Comparison of ENCODE assay signal across 10 cellular contexts in the genomic region with DNA sequence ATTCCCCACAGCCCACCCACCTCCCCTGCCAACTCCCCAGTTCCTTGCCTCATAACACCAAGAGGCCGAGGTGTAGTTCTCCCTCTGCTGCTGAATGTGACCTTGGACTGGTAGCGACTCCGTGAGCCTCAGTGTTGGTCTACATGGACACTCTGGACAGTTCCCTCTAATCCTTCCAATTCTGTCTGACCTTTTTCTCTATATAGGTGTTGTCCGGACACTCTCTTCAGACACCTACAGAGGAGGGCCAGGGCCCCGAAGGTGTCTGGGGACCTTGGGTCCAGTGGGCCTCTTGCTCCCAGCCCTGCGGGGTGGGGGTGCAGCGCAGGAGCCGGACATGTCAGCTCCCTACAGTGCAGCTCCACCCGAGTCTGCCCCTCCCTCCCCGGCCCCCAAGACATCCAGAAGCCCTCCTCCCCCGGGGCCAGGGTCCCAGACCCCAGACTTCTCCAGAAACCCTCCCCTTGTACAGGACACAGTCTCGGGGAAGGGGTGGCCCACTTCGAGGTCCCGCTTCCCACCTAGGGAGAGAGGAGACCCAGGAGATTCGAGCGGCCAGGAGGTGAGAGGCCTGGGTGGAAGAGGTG. TPM values are rescaled to one million over a fixed set of nuclear protein-coding genes. Genes with fewer than 3 reads are reported as not detected.
DNase-seq lines count a peak whose midpoint lies in the region; ATAC-seq and TF ChIP-seq lines count a peak whose summit lies in the region.
"Had no signal": no experiment of that assay in that cellular context is flagged by ENCODE, and none has a peak within 500 bp of the region (broad histone marks: within the 10 kb centered on the region; RNA-seq: fewer than 3 reads in every experiment).

No MANE protein-coding gene starts in this region.

- H4K8ac ChIP-seq in mesenchymal stem cell (ENCODE audit: low read length), result peak overlapping the region; percentile 46

- H3K4me1 Mint-ChIP-seq in IgD-negative memory B cell, result peaks cover 12 to 22% (median 13%) of the 10 kb centered on the region in 3 donors

- H3K14ac ChIP-seq in mesenchymal stem cell (ENCODE audit: low read length in 2 of 2), result peak overlapping the region in 1 of 2 experiments; percentile 76

- H3K27ac Mint-ChIP-seq in IgD-negative memory B cell, result peak overlapping the region in 2 of 3 donors; percentile 43 to 65

- H3K36me3 ChIP-seq in breast epithelium (no peaks in the 10 kb centered on the region), mesenchymal stem cell (ENCODE audit: control insufficient read depth in 1 of 2, insufficient read depth in 2 of 2, low read depth in 1 of 2, low read length in 2 of 2) (peaks cover 28 to 39% of the 10 kb centered on the region in 2 experiments), testis (ENCODE audit: low read depth, missing control alignments) (no peaks in the 10 kb centered on the region)

- peaks cover 13% of the 10 kb centered on the region for H3K79me1 ChIP-seq in mesenchymal stem cell (replicated peaks; ENCODE audit: low read length, poor library complexity, severe bottlenecking)

- intact Hi-C loops in breast epithelium (cut with DNase I; ENCODE audit: low total_unique reads) (no loop called here), testis (cut with DNase I; ENCODE audit: low total_unique reads) (loop anchor here (10.0 kb wide), 1 partner anchor 88 kb away; no protein-coding TSS in a partner anchor)

- TF ChIP-seq POLR2A in breast epithelium (IDR thresholded peaks at IDR 0.05) (no peak), testis (IDR thresholded peaks at IDR 0.05) (no peak), GM18505 (IDR thresholded peaks at IDR 0.05; ENCODE audit: borderline replicate concordance, extremely low read depth, insufficient read depth, insufficient read length) (no peak)

- H3K9ac ChIP-seq in mesenchymal stem cell (ENCODE audit: low read length), result peak overlapping the region; percentile 74

- H3K9me3 Mint-ChIP-seq in IgD-negative memory B cell, result peaks cover 0 to 3% (median 0%) of the 10 kb centered on the region in 3 donors
- H3K9me3 Mint-ChIP-seq: naive B cell had no signal

- ATAC-seq in GM18505 (IDR thresholded peaks at IDR 0.05; ENCODE audit: unreplicated experiment) (no peak), HG03520 (IDR thresholded peaks at IDR 0.05; ENCODE audit: unreplicated experiment) (no peak), HG03432 (IDR thresholded peaks at IDR 0.05; ENCODE audit: unreplicated experiment) (no peak)

- H3K27ac ChIP-seq in breast epithelium, result peak overlapping the region; percentile 84 to 97
- no peak overlapping the region for H3K27ac ChIP-seq in mesenchymal stem cell (ENCODE audit: low read length, poor library complexity, severe bottlenecking)
- peak overlapping the region; percentile 68 to 74 for H3K27ac ChIP-seq in testis

- no peak for DNase-seq in breast epithelium (ENCODE audit: low spot score in 2 of 2)
- DNase-seq in mesenchymal stem cell, result no peak
- no peak for DNase-seq in testis
- no peak for DNase-seq in ecto neural progenitor cell (ENCODE audit: low spot score)
- DNase-seq: naive B cell, NCI-H187 treated with DMSO at 0.1 percent for 48 hours had no signal

- peaks cover 18% of the 10 kb centered on the region for H3K27me3 Mint-ChIP-seq in IgD-negative memory B cell

- H3K18ac ChIP-seq in mesenchymal stem cell (ENCODE audit: low read depth in 1 of 2, low read length in 2 of 2), result peak overlapping the region; percentile 80 to 82

- peak overlapping the region; percentile 85 for H4K91ac ChIP-seq in mesenchymal stem cell (ENCODE audit: low read length)

- H3K23ac ChIP-seq in mesenchymal stem cell (ENCODE audit: low read length in 2 of 2), result no peak overlapping the region

- H2BK12ac ChIP-seq in mesenchymal stem cell (ENCODE audit: low read length in 2 of 2), result peak overlapping the region in 1 of 2 experiments; percentile 87

- 91% methylated on average over 16 of the region's 16 CpGs for WGBS in mesenchymal stem cell
- 54 to 57% methylated on average over 15 of the region's 16 CpGs for WGBS in testis, 2 donors

- H3K9me3 ChIP-seq in breast epithelium (no peaks in the 10 kb centered on the region), mesenchymal stem cell (ENCODE audit: control insufficient read depth, low read length) (no peaks in the 10 kb centered on the region), testis (no peaks in the 10 kb centered on the region)

- H3K36me3 Mint-ChIP-seq in IgD-negative memory B cell, result peaks cover 2% of the 10 kb centered on the region
- H3K36me3 Mint-ChIP-seq: naive B cell had no signal

- no peak overlapping the region for H2BK5ac ChIP-seq in mesenchymal stem cell (ENCODE audit: low read depth, low read length, poor library complexity, severe bottlenecking)

- H3K4ac ChIP-seq in mesenchymal stem cell (ENCODE audit: low read depth in 1 of 2, low read length in 2 of 2), result peak overlapping the region; percentile 67 to 80

- peak overlapping the region in 2 of 3 donors; percentile 5 to 48 for H3K4me3 ChIP-seq in breast epithelium
- peak overlapping the region in 1 of 2 experiments; percentile 62 for H3K4me3 ChIP-seq in mesenchymal stem cell (ENCODE audit: insufficient read depth in 1 of 2, low read depth in 1 of 2, low read length in 2 of 2)
- H3K4me3 ChIP-seq in testis, result no peak overlapping the region

- TF ChIP-seq CTCF in breast epithelium (IDR thresholded peaks at IDR 0.05), result no peak
- no peak for TF ChIP-seq CTCF in testis (IDR thresholded peaks at IDR 0.05)

- H3K4me1 ChIP-seq in breast epithelium (peaks cover 12 to 20% of the 10 kb centered on the region in 2 donors), mesenchymal stem cell (ENCODE audit: control insufficient read depth, insufficient read depth, low read depth, low read length) (peaks cover 29% of the 10 kb centered on the region), testis (peaks cover 39% of the 10 kb centered on the region)

- H3K4me2 ChIP-seq in mesenchymal stem cell (ENCODE audit: low read length, poor library complexity, severe bottlenecking), result no peak overlapping the region

- H2AFZ ChIP-seq in mesenchymal stem cell (ENCODE audit: low read depth, low read length), result no peak overlapping the region

- H2BK15ac ChIP-seq in mesenchymal stem cell (ENCODE audit: low read depth, poor library complexity, severe bottlenecking), result peak overlapping the region; percentile 85

- H2BK120ac ChIP-seq in mesenchymal stem cell (ENCODE audit: low read depth, low read length), result peak overlapping the region; percentile 73

- no peak overlapping the region for H2AK5ac ChIP-seq in mesenchymal stem cell (ENCODE audit: low read length, severe bottlenecking)

- H3K4me3 Mint-ChIP-seq in IgD-negative memory B cell, result peak overlapping the region in 1 of 4 donors; percentile 89

- H3K27me3 ChIP-seq in breast epithelium (no peaks in the 10 kb centered on the region), mesenchymal stem cell (ENCODE audit: control insufficient read depth in 1 of 2, insufficient read depth in 1 of 2, low read length in 2 of 2) (no peaks in the 10 kb centered on the region), testis (no peaks in the 10 kb centered on the region)

RNA-seq across cellular contexts. Expression of gene ADAMTSL4, which starts 3.6 kb away (rescaled TPM):
- polyA plus RNA-seq in IgD-negative memory B cell, result 0.30 TPM
- total RNA-seq in breast epithelium, result 10 to 100 TPM; 11.3 to 31.8 (median 30.2) TPM
- polyA plus RNA-seq in mesenchymal stem cell (2013, experiment 1 of 2), result 15.0 TPM
- 14.4 TPM for polyA plus RNA-seq in mesenchymal stem cell (2013, experiment 2 of 2)
- total RNA-seq in testis, result 1 to 10 TPM; 8.9 to 10.0 TPM
- 14.2 TPM for polyA plus RNA-seq in testis (ENCODE audit: insufficient read depth, low read depth, low replicate concordance)

RNA-seq across cellular contexts. Expression of gene MCL1, which starts 26.6 kb away (rescaled TPM):
- polyA plus RNA-seq in IgD-negative memory B cell (99.6 TPM), testis (ENCODE audit: insufficient read depth, low read depth, low replicate concordance) (112 TPM)
- total RNA-seq in breast epithelium (100 to 1,000 TPM; 257 to 535 (median 333) TPM), testis (100 to 1,000 TPM in 1 of 2 donors, 10 to 100 TPM in 1; 94.1 to 111 TPM)
- 229 TPM for polyA plus RNA-seq in mesenchymal stem cell (2013, experiment 1 of 2)
- polyA plus RNA-seq in mesenchymal stem cell (2013, experiment 2 of 2), result 224 TPM

RNA-seq across cellular contexts. Expression of gene FALEC, which starts 37.2 kb away (rescaled TPM):
- polyA plus RNA-seq in IgD-negative memory B cell, result 1.0 TPM
- 1 to 10 TPM in 1 of 3 donors, not detected in 2; 2.2 TPM for total RNA-seq in breast epithelium
- not detected for polyA plus RNA-seq in mesenchymal stem cell (2013, experiment 1 of 2)
- not detected for polyA plus RNA-seq in mesenchymal stem cell (2013, experiment 2 of 2)
- 1 to 10 TPM in 1 of 2 donors, not detected in 1; 1.3 TPM for total RNA-seq in testis
- polyA plus RNA-seq in testis (ENCODE audit: insufficient read depth, low read depth, low replicate concordance), result not detected

RNA-seq across cellular contexts. Expression of gene ECM1, which starts 44.9 kb away (rescaled TPM):
- 0.11 TPM for polyA plus RNA-seq in IgD-negative memory B cell
- total RNA-seq in breast epithelium, result 10 to 100 TPM in 2 of 3 donors, 1 to 10 TPM in 1; 4.0 to 53.3 (median 10.2) TPM
- 165 TPM for polyA plus RNA-seq in mesenchymal stem cell (2013, experiment 1 of 2)
- 158 TPM for polyA plus RNA-seq in mesenchymal stem cell (2013, experiment 2 of 2)
- 1 to 10 TPM; 4.6 to 5.0 TPM for total RNA-seq in testis
- polyA plus RNA-seq in testis (ENCODE audit: insufficient read depth, low read depth, low replicate concordance), result 16.9 TPM

Comparison
In these comparisons a context has a peak if more than half of its experiments do, and no peak if none do; other contexts are left out.
1. H3K4me3 ChIP-seq: peak in breast epithelium (2 of 3); none in testis (0 of 2).